ENCODE assay signal across 17 cellular contexts in genomic region chr4:150395872-150396271, GRCh38.
DNase-seq lines count a peak whose midpoint lies in the region; ATAC-seq lines count a peak whose summit lies in the region.
"Had no signal": no experiment of that assay in that cellular context is flagged by ENCODE, and none has a peak within 500 bp of the region (broad histone marks: within the 10 kb centered on the region; RNA-seq: fewer than 3 reads in every experiment).

No MANE protein-coding gene starts in this region.

- H3K4me3 Mint-ChIP-seq in activated naive CD4-positive, alpha-beta T cell treated with anti-CD3 and anti-CD28 coated beads, Interleukin-2, amount 10 ng/mL, durations not matched to agents 7 days and 5 days: no peak overlapping the region
- no peak overlapping the region for H3K4me3 Mint-ChIP-seq in activated T-cell treated with anti-CD3 and anti-CD28 coated beads, Interleukin-2, amount 50 U/mL, for 4 hours
- no peak overlapping the region for H3K4me3 Mint-ChIP-seq in activated T-helper 2 cell treated with anti-CD3 and anti-CD28 coated beads, Interferon-gamma antibody, Interleukin-2, Interleukin-4, amounts not matched to agents 10 μg/mL and 5 μg/mL and 100 μg/mL, durations not matched to agents 14 hours and 24 hours and 36 hours (ENCODE audit: low read depth)
- no peak overlapping the region for H3K4me3 Mint-ChIP-seq in stimulated activated naive B cell treated with anti-CD40 and anti-IgM and Interleukin-4, amounts not matched to agents 10 μg/mL and 1 μg/mL and 100 μg/mL, for 72 hours
- H3K4me3 Mint-ChIP-seq: B cell; CD4-positive, alpha-beta T cell had no signal

- no peak overlapping the region for H3K27ac Mint-ChIP-seq in activated naive CD4-positive, alpha-beta T cell treated with anti-CD3 and anti-CD28 coated beads, Interleukin-2, amount 10 ng/mL, durations not matched to agents 7 days and 5 days
- H3K27ac Mint-ChIP-seq in activated T-helper 2 cell treated with anti-CD3 and anti-CD28 coated beads, Interferon-gamma antibody, Interleukin-2, Interleukin-4, amounts not matched to agents 10 μg/mL and 5 μg/mL and 100 μg/mL, durations not matched to agents 14 hours and 24 hours and 36 hours: peak overlapping the region; percentile 84
- H3K27ac Mint-ChIP-seq in stimulated activated naive B cell treated with anti-CD40 and anti-IgM and Interleukin-4, amounts not matched to agents 10 μg/mL and 1 μg/mL and 100 μg/mL, for 72 hours: no peak overlapping the region
- H3K27ac Mint-ChIP-seq: B cell; CD4-positive, alpha-beta T cell had no signal

- DNase-seq in activated naive CD4-positive, alpha-beta T cell treated with Interleukin-2 at 50 U/mL for 16 hours: peak; percentile 13
- no peak for DNase-seq in activated naive CD4-positive, alpha-beta T cell treated with anti-CD3 and anti-CD28 coated beads, Interleukin-2, amount 10 ng/mL, durations not matched to agents 7 days and 5 days
- no peak for DNase-seq in activated T-cell treated with anti-CD3 and anti-CD28 coated beads, Interleukin-2, amount 50 U/mL, for 4 hours
- DNase-seq in activated T-helper 2 cell treated with anti-CD3 and anti-CD28 coated beads, Interferon-gamma antibody, Interleukin-2, Interleukin-4, amounts not matched to agents 10 μg/mL and 5 μg/mL and 100 μg/mL, durations not matched to agents 14 hours and 24 hours and 36 hours (ENCODE audit: low spot score): no peak
- no peak for DNase-seq in stimulated activated naive B cell treated with anti-CD40 and anti-IgM and Interleukin-4, amounts not matched to agents 10 μg/mL and 1 μg/mL and 100 μg/mL, for 72 hours
- no peak for DNase-seq in cerebellar nuclear complex (lab: John Stamatoyannopoulos, UW)
- DNase-seq: Calu3; CD4-positive, alpha-beta T cell; DMS79; H7; Karpas-422; MM.1S; NCI-H1105; NCI-H187; NCI-H446 had no signal

- H3K27me3 Mint-ChIP-seq in activated naive CD4-positive, alpha-beta T cell treated with anti-CD3 and anti-CD28 coated beads, Interleukin-2, amount 10 ng/mL, durations not matched to agents 7 days and 5 days: no peaks in the 10 kb centered on the region
- H3K27me3 Mint-ChIP-seq in activated T-cell treated with anti-CD3 and anti-CD28 coated beads, Interleukin-2, amount 50 U/mL, for 4 hours (ENCODE audit: low read depth): no peaks in the 10 kb centered on the region
- H3K27me3 Mint-ChIP-seq in activated T-helper 2 cell treated with anti-CD3 and anti-CD28 coated beads, Interferon-gamma antibody, Interleukin-2, Interleukin-4, amounts not matched to agents 10 μg/mL and 5 μg/mL and 100 μg/mL, durations not matched to agents 14 hours and 24 hours and 36 hours (ENCODE audit: low read depth): no peaks in the 10 kb centered on the region
- no peaks in the 10 kb centered on the region for H3K27me3 Mint-ChIP-seq in stimulated activated naive B cell treated with anti-CD40 and anti-IgM and Interleukin-4, amounts not matched to agents 10 μg/mL and 1 μg/mL and 100 μg/mL, for 72 hours
- H3K27me3 Mint-ChIP-seq: B cell; CD4-positive, alpha-beta T cell had no signal

- H3K36me3 Mint-ChIP-seq in activated naive CD4-positive, alpha-beta T cell treated with anti-CD3 and anti-CD28 coated beads, Interleukin-2, amount 10 ng/mL, durations not matched to agents 7 days and 5 days: peaks cover 10% of the 10 kb centered on the region
- H3K36me3 Mint-ChIP-seq in activated T-cell treated with anti-CD3 and anti-CD28 coated beads, Interleukin-2, amount 50 U/mL, for 4 hours (ENCODE audit: insufficient read depth): peaks cover 39% of the 10 kb centered on the region
- peaks cover 39% of the 10 kb centered on the region for H3K36me3 Mint-ChIP-seq in activated T-helper 2 cell treated with anti-CD3 and anti-CD28 coated beads, Interferon-gamma antibody, Interleukin-2, Interleukin-4, amounts not matched to agents 10 μg/mL and 5 μg/mL and 100 μg/mL, durations not matched to agents 14 hours and 24 hours and 36 hours (ENCODE audit: low read depth)
- H3K36me3 Mint-ChIP-seq in stimulated activated naive B cell treated with anti-CD40 and anti-IgM and Interleukin-4, amounts not matched to agents 10 μg/mL and 1 μg/mL and 100 μg/mL, for 72 hours: peaks cover 36 to 53% of the 10 kb centered on the region in 2 donors

- peaks cover 6% of the 10 kb centered on the region for H3K9me3 Mint-ChIP-seq in activated naive CD4-positive, alpha-beta T cell treated with anti-CD3 and anti-CD28 coated beads, Interleukin-2, amount 10 ng/mL, durations not matched to agents 7 days and 5 days
- peaks cover 18% of the 10 kb centered on the region for H3K9me3 Mint-ChIP-seq in activated T-cell treated with anti-CD3 and anti-CD28 coated beads, Interleukin-2, amount 50 U/mL, for 4 hours
- H3K9me3 Mint-ChIP-seq in activated T-helper 2 cell treated with anti-CD3 and anti-CD28 coated beads, Interferon-gamma antibody, Interleukin-2, Interleukin-4, amounts not matched to agents 10 μg/mL and 5 μg/mL and 100 μg/mL, durations not matched to agents 14 hours and 24 hours and 36 hours: peaks cover 38% of the 10 kb centered on the region
- H3K9me3 Mint-ChIP-seq in stimulated activated naive B cell treated with anti-CD40 and anti-IgM and Interleukin-4, amounts not matched to agents 10 μg/mL and 1 μg/mL and 100 μg/mL, for 72 hours: peaks cover 9 to 10% of the 10 kb centered on the region in 2 donors
- H3K9me3 Mint-ChIP-seq: CD4-positive, alpha-beta T cell had no signal

- peak; percentile 91 to 93 for ATAC-seq in activated T-cell treated with anti-CD3 and anti-CD28 coated beads, Interleukin-2, amount 50 U/mL, for 4 hours
- ATAC-seq in stimulated activated naive B cell treated with anti-CD40 and anti-IgM and Interleukin-4, amounts not matched to agents 10 μg/mL and 1 μg/mL and 100 μg/mL, for 72 hours (replicated peaks): peak; percentile 71 to 80
- no peak for ATAC-seq in HG03354 (IDR thresholded peaks at IDR 0.05; ENCODE audit: poor library complexity, severe bottlenecking, unreplicated experiment)

- CTCF ChIA-PET in activated naive CD4-positive, alpha-beta T cell treated with anti-CD3 and anti-CD28 coated beads, Interleukin-2, amount 10 ng/mL, durations not matched to agents 7 days and 5 days (lab: Charles Lee): no interaction called here

- intact Hi-C loops in activated T-helper 2 cell treated with anti-CD3 and anti-CD28 coated beads, Interferon-gamma antibody, Interleukin-2, Interleukin-4, amounts not matched to agents 10 μg/mL and 5 μg/mL and 100 μg/mL, durations not matched to agents 14 hours and 24 hours and 36 hours (cut with micrococcal nuclease): loop anchor here (1.0 to 5.0 kb wide), 5 partner anchors 32 to 701 kb away; partner anchors contain the start of gene RPS3A

- H3K4me1 Mint-ChIP-seq in activated naive CD4-positive, alpha-beta T cell treated with anti-CD3 and anti-CD28 coated beads, Interleukin-2, amount 10 ng/mL, durations not matched to agents 7 days and 5 days: no peaks in the 10 kb centered on the region
- peaks cover 13% of the 10 kb centered on the region for H3K4me1 Mint-ChIP-seq in activated T-cell treated with anti-CD3 and anti-CD28 coated beads, Interleukin-2, amount 50 U/mL, for 4 hours (ENCODE audit: low read depth)
- peaks cover 17% of the 10 kb centered on the region for H3K4me1 Mint-ChIP-seq in activated T-helper 2 cell treated with anti-CD3 and anti-CD28 coated beads, Interferon-gamma antibody, Interleukin-2, Interleukin-4, amounts not matched to agents 10 μg/mL and 5 μg/mL and 100 μg/mL, durations not matched to agents 14 hours and 24 hours and 36 hours (ENCODE audit: low read depth)
- peaks cover 0 to 8% of the 10 kb centered on the region in 2 donors for H3K4me1 Mint-ChIP-seq in stimulated activated naive B cell treated with anti-CD40 and anti-IgM and Interleukin-4, amounts not matched to agents 10 μg/mL and 1 μg/mL and 100 μg/mL, for 72 hours
- H3K4me1 Mint-ChIP-seq: B cell had no signal
